ENCODE assay signal across 13 cellular contexts in the genomic region with DNA sequence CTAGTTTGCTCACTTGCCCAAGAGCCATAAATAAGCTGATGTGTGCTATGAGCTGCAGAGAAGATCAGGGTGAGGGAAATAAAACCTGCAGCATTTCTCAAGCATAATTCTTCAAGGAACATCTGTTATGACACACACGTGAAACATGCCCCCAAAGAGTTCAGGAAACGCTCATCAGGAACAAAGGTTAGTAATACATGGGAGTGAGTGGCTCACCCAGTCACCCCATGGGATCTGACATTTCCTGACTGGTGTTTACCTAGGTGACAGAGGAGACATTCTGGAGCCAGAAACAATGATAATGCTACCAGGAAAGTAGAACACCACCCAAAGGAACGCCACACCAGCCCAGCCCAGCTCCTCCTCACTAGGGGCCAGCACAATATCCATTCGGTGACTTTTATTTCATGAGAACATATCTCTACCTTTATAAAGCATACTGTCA.
DNase-seq lines count a peak whose midpoint lies in the region; ATAC-seq, FAIRE-seq and TF ChIP-seq lines count a peak whose summit lies in the region.
"Had no signal": no experiment of that assay in that cellular context is flagged by ENCODE, and none has a peak within 500 bp of the region (broad histone marks: within the 10 kb centered on the region; RNA-seq: fewer than 3 reads in every experiment).

No MANE protein-coding gene starts in this region.

- no TSS peak for BruUV-seq in MCF 10A (replicated peaks; lab: Mats Ljungman, UMichigan)

- H3K9me3 ChIP-seq in breast epithelium = no peaks in the 10 kb centered on the region
- no peaks in the 10 kb centered on the region for H3K9me3 ChIP-seq in RWPE2 (ENCODE audit: severe bottlenecking)
- no peaks in the 10 kb centered on the region for H3K9me3 ChIP-seq in heart left ventricle
- H3K9me3 ChIP-seq in HAP-1 = no peaks in the 10 kb centered on the region
- H3K9me3 ChIP-seq: uterus had no signal

- intact Hi-C loops in MCF 10A (cut with micrococcal nuclease) (no loop called here), breast epithelium (cut with DNase I; ENCODE audit: low total_unique reads) (no loop called here), heart left ventricle (cut with DNase I) (loop anchor here in 5 of 10 donors (2.0 to 10.0 kb wide), 5 partner anchors 40 to 137 kb away; a partner anchor contains a TSS)

- peak; percentile 77 for ATAC-seq in RWPE2 (ENCODE audit: low read depth)
- ATAC-seq in heart left ventricle = peak; percentile 48 to 81 (median 76)
- ATAC-seq: WTC11 had no signal

- H3K4me1 Mint-ChIP-seq in MCF 10A (ENCODE audit: insufficient read depth, unreplicated experiment) = peaks cover 13% of the 10 kb centered on the region

- no peaks in the 10 kb centered on the region for H3K9me3 Mint-ChIP-seq in MCF 10A (ENCODE audit: unreplicated experiment)

- H3K27ac ChIP-seq in breast epithelium = no peak overlapping the region
- H3K27ac ChIP-seq in RWPE2 (ENCODE audit: poor library complexity, severe bottlenecking) = no peak overlapping the region
- H3K27ac ChIP-seq in heart left ventricle = peak overlapping the region; percentile 62 to 88 (median 77)

- peak; percentile 68 for DNase-seq in MCF 10A (ENCODE audit: unreplicated experiment)
- no peak for DNase-seq in breast epithelium (ENCODE audit: low spot score in 2 of 2)
- DNase-seq in RWPE2 (ENCODE audit: low spot score) = no peak
- peak in 3 of 5 donors; percentile 29 to 56 (median 39) for DNase-seq in heart left ventricle
- no peak for DNase-seq in HAP-1 (ENCODE audit: low spot score in 2 of 2)
- DNase-seq in NOMO-1 treated with DMSO at 0.1 percent for 48 hours (lab: John Stamatoyannopoulos, UW; ENCODE audit: unreplicated experiment) = no peak
- no peak for DNase-seq in D721Med (ENCODE audit: insufficient read length, low spot score)
- no peak for DNase-seq in stimulated activated naive CD4-positive, alpha-beta T cell (lab: John Stamatoyannopoulos, UW)
- DNase-seq: activated naive CD4-positive, alpha-beta T cell treated with anti-CD3 and anti-CD28 coated beads, Interleukin-2, amount 50 U/mL, for 16 hours; NCI-H526; stimulated activated CD4-positive, alpha-beta T cell treated with anti-CD3 and anti-CD28 coated beads, Interleukin-2, amount 100 ng/mL, for 24 hours had no signal

- no peak overlapping the region for H3K4me3 ChIP-seq in breast epithelium
- H3K4me3 ChIP-seq in RWPE2 (ENCODE audit: severe bottlenecking) = no peak overlapping the region
- H3K4me3 ChIP-seq in heart left ventricle = peak overlapping the region in 1 of 12 donors; percentile 44
- H3K4me3 ChIP-seq in HAP-1 = no peak overlapping the region
- H3K4me3 ChIP-seq: uterus had no signal

- FAIRE-seq in D721Med (lab: Jason Lieb, UNC) = no peak

- no peaks in the 10 kb centered on the region for H3K27me3 Mint-ChIP-seq in MCF 10A (ENCODE audit: insufficient read depth, unreplicated experiment)

- no peak overlapping the region for H3K4me3 Mint-ChIP-seq in MCF 10A (ENCODE audit: unreplicated experiment)
- H3K4me3 Mint-ChIP-seq: WTC11 had no signal

- no peaks in the 10 kb centered on the region for H3K36me3 Mint-ChIP-seq in MCF 10A (ENCODE audit: insufficient read depth, unreplicated experiment)
- H3K36me3 Mint-ChIP-seq: WTC11 had no signal

- in situ Hi-C loops in HAP-1 (cut with MboI; ENCODE audit: low sequenced_read_pairs) = no loop called here

- CTCF ChIA-PET in MCF 10A (lab: Yijun Ruan, JAX) = no interaction called here

- 57 to 73% (median 63%) methylated on average over 4 of the region's 4 CpGs for WGBS in heart left ventricle, 4 donors

- no peak for TF ChIP-seq POLR2A in breast epithelium (IDR thresholded peaks at IDR 0.05)
- no peak for TF ChIP-seq POLR2A in heart left ventricle (IDR thresholded peaks at IDR 0.05)

- H3K36me3 ChIP-seq in breast epithelium (no peaks in the 10 kb centered on the region), RWPE2 (ENCODE audit: low read depth) (no peaks in the 10 kb centered on the region), heart left ventricle (no peaks in the 10 kb centered on the region), HAP-1 (replicated peaks) (no peaks in the 10 kb centered on the region)
- H3K36me3 ChIP-seq: uterus had no signal

- H3K27ac Mint-ChIP-seq in MCF 10A (ENCODE audit: low read depth, unreplicated experiment) = no peak overlapping the region
- H3K27ac Mint-ChIP-seq: WTC11 had no signal

- H3K27me3 ChIP-seq in breast epithelium (no peaks in the 10 kb centered on the region), RWPE2 (ENCODE audit: insufficient read depth, poor library complexity, severe bottlenecking) (no peaks in the 10 kb centered on the region), heart left ventricle (no peaks in the 10 kb centered on the region), HAP-1 (ENCODE audit: low read depth) (no peaks in the 10 kb centered on the region)
- H3K27me3 ChIP-seq: uterus had no signal

- POLR2A ChIA-PET in MCF 10A (lab: Yijun Ruan, JAX) = no interaction called here

- H3K4me1 ChIP-seq in breast epithelium (no peaks in the 10 kb centered on the region), RWPE2 (ENCODE audit: insufficient read depth, poor library complexity, severe bottlenecking) (no peaks in the 10 kb centered on the region), heart left ventricle (peaks cover 3 to 64% (median 35%) of the 10 kb centered on the region in 12 donors), HAP-1 (no peaks in the 10 kb centered on the region)
- H3K4me1 ChIP-seq: uterus had no signal

- TF ChIP-seq CTCF in MCF 10A (IDR thresholded peaks at IDR 0.05; ENCODE audit: unreplicated experiment) = no peak
- TF ChIP-seq CTCF in breast epithelium (IDR thresholded peaks at IDR 0.05) = no peak
- no peak for TF ChIP-seq CTCF in RWPE2 (IDR thresholded peaks at IDR 0.05; ENCODE audit: poor library complexity, severe bottlenecking)
- TF ChIP-seq CTCF in heart left ventricle (IDR thresholded peaks at IDR 0.05) = no peak
- no peak for TF ChIP-seq CTCF in D721Med (IDR thresholded peaks at IDR 0.05; ENCODE audit: insufficient read depth, missing control alignments)

Comparison
In these comparisons a context has a peak if more than half of its experiments do, and no peak if none do; other contexts are left out.
1. DNase-seq: peak in MCF 10A (single experiment) and heart left ventricle (3 of 5); none in breast epithelium (0 of 2), RWPE2 (single experiment), HAP-1 (0 of 2), NOMO-1 treated with DMSO at 0.1 percent for 48 hours (single experiment), D721Med (single experiment) and stimulated activated naive CD4-positive, alpha-beta T cell (0 of 6).
2. H3K27ac ChIP-seq: peak in heart left ventricle (12 of 12); none in breast epithelium (0 of 2) and RWPE2 (single experiment).